In the genomic region with DNA sequence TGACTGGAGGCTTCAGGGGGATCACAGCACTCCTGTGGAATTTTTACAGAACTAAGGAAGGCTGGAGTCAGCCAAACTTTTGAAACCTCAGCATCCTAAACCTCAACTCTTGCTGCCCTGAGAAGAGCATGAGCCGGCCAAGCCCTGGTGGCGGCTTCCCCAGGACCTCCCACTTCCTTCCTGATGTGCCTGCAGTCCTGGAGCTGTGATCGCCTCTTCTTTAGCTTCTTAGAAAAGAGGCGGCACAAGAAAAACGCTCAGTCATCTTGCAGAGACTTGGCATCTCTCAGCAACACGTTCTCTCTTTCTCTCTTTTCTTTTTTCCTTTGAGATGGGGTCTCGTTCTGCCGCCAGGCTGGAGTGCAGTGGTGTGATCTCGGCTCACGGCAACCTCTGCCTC, we compare ENCODE assay signal across 8 cellular contexts. TPM values are rescaled to one million over a fixed set of nuclear protein-coding genes. Genes with fewer than 3 reads are reported as not detected.
A peak's percentile ranks its signal among the peaks of the same experiment; 100 is the strongest.
DNase-seq lines count a peak whose midpoint lies in the region; ATAC-seq and TF ChIP-seq lines count a peak whose summit lies in the region.
"Had no signal": no experiment of that assay in that cellular context is flagged by ENCODE, and none has a peak within 500 bp of the region (broad histone marks: within the 10 kb centered on the region; RNA-seq: fewer than 3 reads in every experiment).

No MANE protein-coding gene starts in this region.

- DNase-seq in H4 (ENCODE audit: low spot score) = peak; percentile 42
- peak; percentile 30 for DNase-seq in fibroblast of villous mesenchyme (ENCODE audit: low read depth)
- DNase-seq in NCI-H774 (lab: John Stamatoyannopoulos, UW) = no peak
- DNase-seq: WERI-Rb-1 had no signal

- peaks cover 22% of the 10 kb centered on the region for H3K4me1 Mint-ChIP-seq in T-helper 1 cell treated with Interleukin-12 subunit alpha and Interleukin-12 subunit beta and Interleukin-4 antibody, amounts not matched to agents 30 μg/mL and 1 μg/mL, for 36 hours (ENCODE audit: low read depth)

- no peak overlapping the region for H3K4me3 Mint-ChIP-seq in T-helper 1 cell treated with Interleukin-12 subunit alpha and Interleukin-12 subunit beta and Interleukin-4 antibody, amounts not matched to agents 30 μg/mL and 1 μg/mL, for 36 hours

- H3K27ac ChIP-seq in skin epidermis = peak overlapping the region in 18 of 21 experiments; percentile 1 to 84 (median 55)
- H3K27ac ChIP-seq: WERI-Rb-1 had no signal

- H3K9me3 Mint-ChIP-seq in T-helper 1 cell treated with Interleukin-12 subunit alpha and Interleukin-12 subunit beta and Interleukin-4 antibody, amounts not matched to agents 30 μg/mL and 1 μg/mL, for 36 hours = no peaks in the 10 kb centered on the region

- no peak for TF ChIP-seq CTCF in fibroblast of villous mesenchyme (IDR thresholded peaks at IDR 0.05; ENCODE audit: insufficient read depth, low read depth, low read length)

- peaks cover 13% of the 10 kb centered on the region for H3K27me3 Mint-ChIP-seq in T-helper 1 cell treated with Interleukin-12 subunit alpha and Interleukin-12 subunit beta and Interleukin-4 antibody, amounts not matched to agents 30 μg/mL and 1 μg/mL, for 36 hours (ENCODE audit: low read depth)

- H3K4me3 ChIP-seq in fibroblast of villous mesenchyme (ENCODE audit: low read depth, low read length) = no peak overlapping the region
- H3K4me3 ChIP-seq in skin epidermis = no peak overlapping the region

- no peak for ATAC-seq in GM18511 (IDR thresholded peaks at IDR 0.05; ENCODE audit: unreplicated experiment)
- no peak for ATAC-seq in HG03039 (IDR thresholded peaks at IDR 0.05; ENCODE audit: unreplicated experiment)

- no peaks in the 10 kb centered on the region for H3K36me3 Mint-ChIP-seq in T-helper 1 cell treated with Interleukin-12 subunit alpha and Interleukin-12 subunit beta and Interleukin-4 antibody, amounts not matched to agents 30 μg/mL and 1 μg/mL, for 36 hours (ENCODE audit: low read depth)

- H3K27ac Mint-ChIP-seq in T-helper 1 cell treated with Interleukin-12 subunit alpha and Interleukin-12 subunit beta and Interleukin-4 antibody, amounts not matched to agents 30 μg/mL and 1 μg/mL, for 36 hours = peak overlapping the region; percentile 27

RNA-seq across cellular contexts. Expression of a gene that starts 40.4 kb away (rescaled TPM):
- total RNA-seq in H4 (2014; rRNA removed; shearing (Covaris generic)) = 1.6 and 1.9 TPM in 2 replicates
- 14.5 and 22.9 TPM in 2 replicates for total RNA-seq in fibroblast of villous mesenchyme
